Comparison of ENCODE assay signal across 18 cellular contexts in genomic region chr3:157921767-157922166, GRCh38.
"Had no signal": no experiment of that assay in that cellular context is flagged by ENCODE, and none has a peak within 500 bp of the region (broad histone marks: within the 10 kb centered on the region; RNA-seq: fewer than 3 reads in every experiment).

No MANE protein-coding gene starts in this region.

- H3K4me3 ChIP-seq: ascending aorta, heart left ventricle, lung, pancreas, testis, upper lobe of right lung had no signal

- H3K4me1 ChIP-seq: ascending aorta, foreskin keratinocyte, heart left ventricle, pancreas, testis, upper lobe of right lung had no signal

- H3K9me3 ChIP-seq: ascending aorta, heart left ventricle, pancreas, testis, upper lobe of right lung had no signal

- DNase-seq: activated CD4-positive, alpha-beta memory T cell treated with anti-CD3 and anti-CD28 coated beads, Interleukin-2, amount 10 ng/mL, durations not matched to agents 7 days and 5 days; activated CD4-positive, alpha-beta T cell treated with anti-CD3 and anti-CD28 coated beads for 36 hours; activated CD8-positive, alpha-beta memory T cell treated with anti-CD3 and anti-CD28 coated beads, Interleukin-2, amount 50 U/mL, for 4 hours; activated naive CD8-positive, alpha-beta T cell treated with anti-CD3 and anti-CD28 coated beads, Interleukin-2, amount 10 ng/mL, durations not matched to agents 7 days and 5 days; activated T-cell treated with anti-CD3 and anti-CD28 coated beads, Interleukin-2, amount 50 U/mL, for 72 hours; dorsolateral prefrontal cortex; foreskin keratinocyte; heart left ventricle; left colon; naive B cell; pancreas; stimulated activated CD4-positive, alpha-beta T cell treated with anti-CD3 and anti-CD28 coated beads, Interleukin-4, amount 100 ng/mL, for 4 hours; stimulated activated naive CD8-positive, alpha-beta T cell treated with anti-CD3 and anti-CD28 coated beads, Interleukin-15, amount 100 ng/mL, for 72 hours; testis; upper lobe of right lung; WERI-Rb-1 had no signal

- H3K27me3 ChIP-seq: ascending aorta, foreskin keratinocyte, heart left ventricle, pancreas, testis, upper lobe of right lung had no signal

- H3K36me3 ChIP-seq: ascending aorta, heart left ventricle, pancreas, upper lobe of right lung, WERI-Rb-1 had no signal
